ENCODE assay signal across 19 cellular contexts in the genomic region with DNA sequence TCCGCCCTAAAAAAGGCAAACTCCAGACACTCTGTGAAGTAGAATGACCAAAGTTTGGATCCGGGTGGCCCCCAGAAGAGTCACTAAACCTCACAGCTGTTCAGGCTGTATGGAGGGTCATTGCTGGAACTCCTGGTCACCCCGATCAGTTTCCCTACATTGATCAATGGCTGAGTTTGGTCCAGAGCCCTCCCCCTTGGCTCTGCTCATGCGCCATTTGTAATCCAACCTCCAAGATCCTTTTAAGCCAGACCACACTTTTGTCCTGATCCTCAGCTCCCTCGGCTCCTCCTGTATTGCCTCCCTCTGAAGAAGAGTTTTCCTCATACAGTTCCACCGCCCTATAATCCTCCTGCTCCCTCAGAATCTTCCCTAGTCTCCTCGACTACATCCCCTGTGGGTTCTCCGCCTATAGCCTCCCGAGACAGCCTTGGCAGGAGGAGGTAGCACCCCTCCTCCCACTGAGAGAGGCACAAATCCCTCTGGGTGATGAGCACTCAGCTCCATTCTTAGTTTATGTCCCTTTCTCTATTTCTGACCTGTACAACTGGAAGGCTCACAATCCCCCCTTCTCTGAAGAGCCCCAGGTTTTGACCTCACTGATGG.
"Had no signal": no experiment of that assay in that cellular context is flagged by ENCODE, and none has a peak within 500 bp of the region (broad histone marks: within the 10 kb centered on the region; RNA-seq: fewer than 3 reads in every experiment).

No MANE protein-coding gene starts in this region.

- H3K4me1 ChIP-seq: breast epithelium, prostate gland, thyroid gland had no signal

- H3K36me3 Mint-ChIP-seq: activated naive CD8-positive, alpha-beta T cell treated with anti-CD3 and anti-CD28 coated beads for 36 hours had no signal

- H3K9me3 ChIP-seq: breast epithelium, heart right ventricle, prostate gland, thyroid gland, upper lobe of right lung had no signal

- H3K27ac Mint-ChIP-seq: activated B cell treated with CpG ODN at 0.5 μM for 24 hours; activated CD4-positive, alpha-beta memory T cell treated with anti-CD3 and anti-CD28 coated beads, Interleukin-2, amount 10 ng/mL, durations not matched to agents 7 days and 5 days; activated naive CD8-positive, alpha-beta T cell treated with anti-CD3 and anti-CD28 coated beads for 36 hours; stimulated activated naive CD8-positive, alpha-beta T cell treated with anti-CD3 and anti-CD28 coated beads, Interleukin-15, Interleukin-2, amounts not matched to agents 100 ng/mL and 50 ng/mL, for 24 hours had no signal

- H3K9me3 Mint-ChIP-seq: activated B cell treated with CpG ODN at 0.5 μM for 24 hours; activated CD4-positive, alpha-beta memory T cell treated with anti-CD3 and anti-CD28 coated beads, Interleukin-2, amount 10 ng/mL, durations not matched to agents 7 days and 5 days; activated naive CD8-positive, alpha-beta T cell treated with anti-CD3 and anti-CD28 coated beads for 36 hours; stimulated activated naive CD8-positive, alpha-beta T cell treated with anti-CD3 and anti-CD28 coated beads, Interleukin-15, Interleukin-2, amounts not matched to agents 100 ng/mL and 50 ng/mL, for 24 hours had no signal

- H3K27me3 ChIP-seq: breast epithelium, heart right ventricle, thyroid gland, upper lobe of right lung had no signal

- H3K4me3 Mint-ChIP-seq: activated B cell treated with CpG ODN at 0.5 μM for 24 hours; activated CD4-positive, alpha-beta memory T cell treated with anti-CD3 and anti-CD28 coated beads, Interleukin-2, amount 10 ng/mL, durations not matched to agents 7 days and 5 days; activated naive CD8-positive, alpha-beta T cell treated with anti-CD3 and anti-CD28 coated beads for 36 hours; stimulated activated naive CD8-positive, alpha-beta T cell treated with anti-CD3 and anti-CD28 coated beads, Interleukin-15, Interleukin-2, amounts not matched to agents 100 ng/mL and 50 ng/mL, for 24 hours had no signal

- H3K27ac ChIP-seq: breast epithelium, epithelial cell of prostate, heart right ventricle, prostate gland, thyroid gland, upper lobe of right lung had no signal

- H3K36me3 ChIP-seq: breast epithelium, heart right ventricle, prostate gland, thyroid gland, upper lobe of right lung had no signal

- DNase-seq: activated B cell treated with CpG ODN at 0.5 μM for 24 hours; activated CD4-positive, alpha-beta memory T cell treated with anti-CD3 and anti-CD28 coated beads, Interleukin-2, amount 10 ng/mL, durations not matched to agents 7 days and 5 days; activated CD4-positive, alpha-beta T cell treated with anti-CD3 and anti-CD28 coated beads for 4 hours; activated naive CD8-positive, alpha-beta T cell treated with anti-CD3 and anti-CD28 coated beads for 36 hours; activated T-cell treated with anti-CD3 and anti-CD28 coated beads, Interleukin-2, amount 50 U/mL, for 1 hour; cortex of kidney; heart right ventricle; islet precursor cell; left cardiac atrium; stimulated activated CD4-positive, alpha-beta T cell treated with anti-CD3 and anti-CD28 coated beads, Interleukin-4, amount 100 ng/mL, for 4 hours; substantia nigra; T-helper 1 cell; T-helper 9 cell; thyroid gland; upper lobe of right lung had no signal

- ATAC-seq: heart right ventricle, left cardiac atrium, upper lobe of right lung had no signal

- H3K27me3 Mint-ChIP-seq: activated B cell treated with CpG ODN at 0.5 μM for 24 hours; activated CD4-positive, alpha-beta memory T cell treated with anti-CD3 and anti-CD28 coated beads, Interleukin-2, amount 10 ng/mL, durations not matched to agents 7 days and 5 days; activated naive CD8-positive, alpha-beta T cell treated with anti-CD3 and anti-CD28 coated beads for 36 hours; stimulated activated naive CD8-positive, alpha-beta T cell treated with anti-CD3 and anti-CD28 coated beads, Interleukin-15, Interleukin-2, amounts not matched to agents 100 ng/mL and 50 ng/mL, for 24 hours had no signal

- H3K4me1 Mint-ChIP-seq: activated CD4-positive, alpha-beta memory T cell treated with anti-CD3 and anti-CD28 coated beads, Interleukin-2, amount 10 ng/mL, durations not matched to agents 7 days and 5 days had no signal

- H3K4me3 ChIP-seq: breast epithelium, heart right ventricle, prostate gland, thyroid gland, upper lobe of right lung had no signal
